In genomic region chr9:76658510-76659231, GRCh38 we compare ENCODE assay signal across 8 cellular contexts.
DNase-seq lines count a peak whose midpoint lies in the region; ATAC-seq and TF ChIP-seq lines count a peak whose summit lies in the region.

No MANE protein-coding gene starts in this region.

- H3K4me3 Mint-ChIP-seq in activated T-helper 1 cell treated with anti-CD3 and anti-CD28 coated beads, Interleukin-12 subunit alpha, Interleukin-12 subunit beta, Interleukin-2, Interleukin-4 antibody, amounts not matched to agents 30 ng/mL and 10 ng/mL and 1 ng/mL, durations not matched to agents 14 hours and 24 hours and 36 hours = no peak overlapping the region

- H3K27me3 ChIP-seq in foreskin keratinocyte (no peaks in the 10 kb centered on the region), gastrocnemius medialis (no peaks in the 10 kb centered on the region)

- no peak for TF ChIP-seq POLR2A in gastrocnemius medialis (IDR thresholded peaks at IDR 0.05)

- H3K27ac Mint-ChIP-seq in activated T-helper 1 cell treated with anti-CD3 and anti-CD28 coated beads, Interleukin-12 subunit alpha, Interleukin-12 subunit beta, Interleukin-2, Interleukin-4 antibody, amounts not matched to agents 30 ng/mL and 10 ng/mL and 1 ng/mL, durations not matched to agents 14 hours and 24 hours and 36 hours = no peak overlapping the region

- H3K4me3 ChIP-seq in gastrocnemius medialis = no peak overlapping the region

- no peak for TF ChIP-seq EP300 in Ishikawa (IDR thresholded peaks at IDR 0.05; ENCODE audit: borderline replicate concordance)

- TF ChIP-seq CTCF in foreskin keratinocyte (conservative IDR thresholded peaks at IDR 0.05) (peak; percentile 70), gastrocnemius medialis (IDR thresholded peaks at IDR 0.05 in 4 of 5, conservative IDR thresholded peaks at IDR 0.05 in 1 of 5) (peak in 3 of 5 experiments; percentile 15 to 37 (median 19))

- DNase-seq in NCI-H510A treated with DMSO at 0.1 percent for 48 hours (lab: John Stamatoyannopoulos, UW) (peak; percentile 49), NCI-H510A (lab: John Stamatoyannopoulos, UW) (no peak), SW480 (ENCODE audit: low spot score) (peak; percentile 70), foreskin keratinocyte (peak in 1 of 2 donors; percentile 46), gastrocnemius medialis (no peak)
- no peak for DNase-seq in activated T-helper 1 cell treated with anti-CD3 and anti-CD28 coated beads, Interleukin-12 subunit alpha, Interleukin-12 subunit beta, Interleukin-2, Interleukin-4 antibody, amounts not matched to agents 30 ng/mL and 10 ng/mL and 1 ng/mL, durations not matched to agents 14 hours and 24 hours and 36 hours (ENCODE audit: low spot score)

- H3K9me3 ChIP-seq in gastrocnemius medialis = no peaks in the 10 kb centered on the region

- no peaks in the 10 kb centered on the region for H3K36me3 Mint-ChIP-seq in activated T-helper 1 cell treated with anti-CD3 and anti-CD28 coated beads, Interleukin-12 subunit alpha, Interleukin-12 subunit beta, Interleukin-2, Interleukin-4 antibody, amounts not matched to agents 30 ng/mL and 10 ng/mL and 1 ng/mL, durations not matched to agents 14 hours and 24 hours and 36 hours (ENCODE audit: low read depth)

- H3K27ac ChIP-seq in foreskin keratinocyte (no peak overlapping the region), gastrocnemius medialis (no peak overlapping the region)

- ATAC-seq in GM21619 (IDR thresholded peaks at IDR 0.05; ENCODE audit: unreplicated experiment) (peak; percentile 92), foreskin keratinocyte (peak; percentile 63), gastrocnemius medialis (peak in 1 of 2 donors; percentile 44)

- no peaks in the 10 kb centered on the region for H3K36me3 ChIP-seq in gastrocnemius medialis

- no peaks in the 10 kb centered on the region for H3K9me3 Mint-ChIP-seq in activated T-helper 1 cell treated with anti-CD3 and anti-CD28 coated beads, Interleukin-12 subunit alpha, Interleukin-12 subunit beta, Interleukin-2, Interleukin-4 antibody, amounts not matched to agents 30 ng/mL and 10 ng/mL and 1 ng/mL, durations not matched to agents 14 hours and 24 hours and 36 hours

- H3K4me1 ChIP-seq in foreskin keratinocyte = no peaks in the 10 kb centered on the region
- H3K4me1 ChIP-seq in gastrocnemius medialis = peaks cover 0 to 4% of the 10 kb centered on the region in 2 donors

- TF ChIP-seq RAD21 in Ishikawa (IDR thresholded peaks at IDR 0.05; ENCODE audit: low read depth) = peak; percentile 93

- no peaks in the 10 kb centered on the region for H3K27me3 Mint-ChIP-seq in activated T-helper 1 cell treated with anti-CD3 and anti-CD28 coated beads, Interleukin-12 subunit alpha, Interleukin-12 subunit beta, Interleukin-2, Interleukin-4 antibody, amounts not matched to agents 30 ng/mL and 10 ng/mL and 1 ng/mL, durations not matched to agents 14 hours and 24 hours and 36 hours (ENCODE audit: insufficient read depth)

- H3K4me1 Mint-ChIP-seq in activated T-helper 1 cell treated with anti-CD3 and anti-CD28 coated beads, Interleukin-12 subunit alpha, Interleukin-12 subunit beta, Interleukin-2, Interleukin-4 antibody, amounts not matched to agents 30 ng/mL and 10 ng/mL and 1 ng/mL, durations not matched to agents 14 hours and 24 hours and 36 hours (ENCODE audit: low read depth) = peaks cover 22% of the 10 kb centered on the region

- intact Hi-C loops in gastrocnemius medialis (cut with DNase I; ENCODE audit: low total_unique reads) = loop anchor here (5.0 kb wide), 1 partner anchor 211 kb away; no protein-coding TSS in a partner anchor
- intact Hi-C loops in activated T-helper 1 cell treated with anti-CD3 and anti-CD28 coated beads, Interleukin-12 subunit alpha, Interleukin-12 subunit beta, Interleukin-2, Interleukin-4 antibody, amounts not matched to agents 30 ng/mL and 10 ng/mL and 1 ng/mL, durations not matched to agents 14 hours and 24 hours and 36 hours (cut with micrococcal nuclease) = loop anchor here (1.0 to 5.0 kb wide), 6 partner anchors 46 to 264 kb away; partner anchors contain the start of genes GCNT1 and RFK

- in situ Hi-C loops in gastrocnemius medialis (cut with MboI; ENCODE audit: low sequenced_read_pairs in 4 of 4) = loop anchor here in 1 of 4 donors (10.0 kb wide), 1 partner anchor 204 kb away; the partner anchor contains the start of gene GCNT1

TF ChIP-seq in Ishikawa, 13 proteins besides CTCF, POLR2A, EP300 and RAD21:
- TF ChIP-seq NFIC (IDR thresholded peaks at IDR 0.05) (no peak), USF1 (IDR thresholded peaks at IDR 0.05) (no peak), EGR1 (IDR thresholded peaks at IDR 0.05) (no peak), REST (IDR thresholded peaks at IDR 0.05; ENCODE audit: low read depth) (no peak), FOXM1 (IDR thresholded peaks at IDR 0.05; ENCODE audit: borderline replicate concordance, low read depth) (no peak), CEBPB (IDR thresholded peaks at IDR 0.05) (no peak), TAF1 (IDR thresholded peaks at IDR 0.05; ENCODE audit: low read depth) (no peak), CREB1 (IDR thresholded peaks at IDR 0.05; ENCODE audit: low read depth) (no peak), YY1 (IDR thresholded peaks at IDR 0.05; ENCODE audit: low read depth) (no peak), MAX (IDR thresholded peaks at IDR 0.05) (no peak), TCF12 (IDR thresholded peaks at IDR 0.05; ENCODE audit: low read depth) (no peak), TEAD4 (IDR thresholded peaks at IDR 0.05) (no peak), ZBTB7A (IDR thresholded peaks at IDR 0.05; ENCODE audit: low read depth) (no peak)

Comparison
In these comparisons a context has a peak if more than half of its experiments do, and no peak if none do; other contexts are left out.
1. DNase-seq: peak in NCI-H510A treated with DMSO at 0.1 percent for 48 hours (single experiment) and SW480 (single experiment); none in NCI-H510A (single experiment), gastrocnemius medialis (0 of 2) and activated T-helper 1 cell treated with anti-CD3 and anti-CD28 coated beads, Interleukin-12 subunit alpha, Interleukin-12 subunit beta, Interleukin-2, Interleukin-4 antibody, amounts not matched to agents 30 ng/mL and 10 ng/mL and 1 ng/mL, durations not matched to agents 14 hours and 24 hours and 36 hours (single experiment).